Comparison of ENCODE assay signal across 16 cellular contexts in genomic region chr22:38162881-38163843, GRCh38. TPM values are rescaled to one million over a fixed set of nuclear protein-coding genes. Genes with fewer than 3 reads are reported as not detected.
A peak's percentile ranks its signal among the peaks of the same experiment; 100 is the strongest.
DNase-seq lines count a peak whose midpoint lies in the region; ATAC-seq, FAIRE-seq and TF ChIP-seq lines count a peak whose summit lies in the region.
"Had no signal": no experiment of that assay in that cellular context is flagged by ENCODE, and none has a peak within 500 bp of the region (broad histone marks: within the 10 kb centered on the region; RNA-seq: fewer than 3 reads in every experiment).

No MANE protein-coding gene starts in this region.

- no peaks in the 10 kb centered on the region for H3K27me3 ChIP-seq in small intestine (ENCODE audit: control insufficient read depth in 2 of 2, insufficient read depth in 2 of 2, low read length in 2 of 2)

- no peak for FAIRE-seq in small intestine (lab: Jason Lieb, UNC)

- H3K4me3 ChIP-seq in small intestine (ENCODE audit: low read depth in 1 of 2, low read length in 2 of 2) = no peak overlapping the region

- no peaks in the 10 kb centered on the region for H3K9me3 ChIP-seq in small intestine (ENCODE audit: control insufficient read depth, low read depth)

- no peak overlapping the region for H3K27ac Mint-ChIP-seq in endothelial cell (ENCODE audit: unreplicated experiment)
- H3K27ac Mint-ChIP-seq: HFFc6 had no signal

- H3K27ac ChIP-seq in small intestine (ENCODE audit: low read depth in 1 of 2, low read length in 1 of 2) = peak overlapping the region; percentile 30 to 71
- H3K27ac ChIP-seq: epithelial cell of prostate had no signal

- H3K27me3 Mint-ChIP-seq in endothelial cell (ENCODE audit: unreplicated experiment) = peaks cover 10% of the 10 kb centered on the region
- H3K27me3 Mint-ChIP-seq: central memory CD8-positive, alpha-beta T cell; naive thymus-derived CD8-positive, alpha-beta T cell had no signal

- ATAC-seq in GM18907 (IDR thresholded peaks at IDR 0.05; ENCODE audit: unreplicated experiment) = peak; percentile 47
- ATAC-seq in HG03460 (IDR thresholded peaks at IDR 0.05; ENCODE audit: unreplicated experiment) = peak; percentile 44
- ATAC-seq in GM18873 (IDR thresholded peaks at IDR 0.05; ENCODE audit: low FRiP score, unreplicated experiment) = no peak
- ATAC-seq in HG02840 (IDR thresholded peaks at IDR 0.05; ENCODE audit: low FRiP score, unreplicated experiment) = no peak
- ATAC-seq: naive thymus-derived CD8-positive, alpha-beta T cell; sciatic nerve had no signal

- no peaks in the 10 kb centered on the region for H3K36me3 ChIP-seq in small intestine (ENCODE audit: control insufficient read depth in 2 of 2, insufficient read depth in 2 of 2, low read length in 2 of 2)

- H3K36me3 Mint-ChIP-seq in endothelial cell (ENCODE audit: low read depth, unreplicated experiment) = peaks cover 13% of the 10 kb centered on the region

- peaks cover 9% of the 10 kb centered on the region for H3K4me1 Mint-ChIP-seq in endothelial cell (ENCODE audit: unreplicated experiment)

- DNase-seq in cardiac septum (ENCODE audit: low spot score) (peak; percentile 64), small intestine (no peak), endothelial cell (ENCODE audit: low spot score) (no peak), T1000 (lab: John Stamatoyannopoulos, UW) (no peak)
- DNase-seq: activated naive CD4-positive, alpha-beta T cell treated with anti-CD3 and anti-CD28 coated beads, Interleukin-2, amount 50 U/mL, for 16 hours; glutamatergic neuron; naive thymus-derived CD8-positive, alpha-beta T cell; NCI-H1694 treated with DMSO at 0.1 percent for 48 hours had no signal

- no peaks in the 10 kb centered on the region for H3K9me3 Mint-ChIP-seq in endothelial cell (ENCODE audit: unreplicated experiment)
- H3K9me3 Mint-ChIP-seq: central memory CD8-positive, alpha-beta T cell; HFFc6; naive thymus-derived CD8-positive, alpha-beta T cell had no signal

- TF ChIP-seq CTCF in endothelial cell (IDR thresholded peaks at IDR 0.05; ENCODE audit: unreplicated experiment) = no peak

- 77 to 79% (median 78%) methylated on average over 14 of the region's 14 CpGs for WGBS in small intestine, 3 donors

- intact Hi-C loops in cardiac septum (cut with DNase I) = no loop called here

- peaks cover 0 to 11% of the 10 kb centered on the region in 2 donors for H3K4me1 ChIP-seq in small intestine (ENCODE audit: control insufficient read depth in 2 of 2, insufficient read depth in 1 of 2, low read depth in 1 of 2, low read length in 1 of 2)

- H3K4me3 Mint-ChIP-seq in endothelial cell (ENCODE audit: unreplicated experiment) = no peak overlapping the region
- H3K4me3 Mint-ChIP-seq: central memory CD8-positive, alpha-beta T cell; HFFc6 had no signal

RNA-seq across cellular contexts. Expression of gene PLA2G6, which starts 18.5 kb away (rescaled TPM):
- total RNA-seq in cardiac septum (12.5 TPM), endothelial cell (ENCODE audit: unreplicated experiment) (22.5 TPM)
- 10 to 100 TPM; 13.8 to 27.1 (median 21.6) TPM for polyA plus RNA-seq in small intestine

RNA-seq across cellular contexts. Expression of gene MAFF, which starts 38.6 kb away (rescaled TPM):
- total RNA-seq in cardiac septum (9.8 TPM), endothelial cell (ENCODE audit: unreplicated experiment) (3.5 TPM)
- polyA plus RNA-seq in small intestine = 10 to 100 TPM in 2 of 3 donors, 1 to 10 TPM in 1; 9.6 to 26.5 (median 17.2) TPM

RNA-seq across cellular contexts. Expression of gene BAIAP2L2, which starts 52.7 kb away (rescaled TPM):
- 0.24 TPM for total RNA-seq in cardiac septum
- 100 to 1,000 TPM in 2 of 3 donors, 10 to 100 TPM in 1; 59.0 to 484 (median 395) TPM for polyA plus RNA-seq in small intestine
- 0.77 TPM for total RNA-seq in endothelial cell (ENCODE audit: unreplicated experiment)
- polyA plus RNA-seq: naive thymus-derived CD8-positive, alpha-beta T cell had no signal

Comparison
In these comparisons a context has a peak if more than half of its experiments do, and no peak if none do; other contexts are left out.
1. ATAC-seq: peak in GM18907 (single experiment) and HG03460 (single experiment); none in GM18873 (single experiment) and HG02840 (single experiment).